ENCODE assay signal across 39 cellular contexts in genomic region chr7:135265637-135266036, GRCh38. TPM values are rescaled to one million over a fixed set of nuclear protein-coding genes. Genes with fewer than 3 reads are reported as not detected.
"Had no signal": no experiment of that assay in that cellular context is flagged by ENCODE, and none has a peak within 500 bp of the region (broad histone marks: within the 10 kb centered on the region; RNA-seq: fewer than 3 reads in every experiment).

No MANE protein-coding gene starts in this region.

- DNase-seq: Karpas-422, Kasumi-1, KG1, MG63, MM.1S, MV-4-11, NCI-H1048, NCI-H1092, NCI-H1092 treated with DMSO at 0.1 percent for 48 hours, NCI-H1105, NCI-H1105 treated with DMSO at 0.1 percent for 48 hours, NCI-H1417, NCI-H1417 treated with DMSO at 0.1 percent for 48 hours, NCI-H1436, NCI-H1436 treated with DMSO at 0.1 percent for 48 hours, NCI-H146, NCI-H1694, NCI-H1694 treated with DMSO at 0.1 percent for 48 hours, NCI-H187, NCI-H187 treated with DMSO at 0.1 percent for 48 hours, NCI-H1930, NCI-H2029, NCI-H2029 treated with DMSO at 0.1 percent for 48 hours, NCI-H2081, NCI-H2081 treated with DMSO at 0.1 percent for 48 hours, NCI-H2107, NCI-H2171, NCI-H2171 treated with DMSO at 0.1 percent for 48 hours, NCI-H2227 treated with DMSO at 0.1 percent for 48 hours, NCI-H226, NCI-H345, NCI-H446, NCI-H446 treated with DMSO at 0.1 percent for 48 hours, NCI-H510A had no signal

- H3K4me2 ChIP-seq: KMS-11 had no signal

- H3K9me3 ChIP-seq: MG63 had no signal

- H3K9ac ChIP-seq: KMS-11 had no signal

- H3K27me3 ChIP-seq: MG63 had no signal

- H3K27ac ChIP-seq: KMS-11 had no signal

- H3K36me3 ChIP-seq: MG63 had no signal

- H3K4me3 ChIP-seq: MG63 had no signal

RNA-seq across cellular contexts. Expression of gene STRA8, which starts 32.0 kb away (rescaled TPM):
- total RNA-seq: LHCN-M2, M059J, MCF 10A, NCI-H460 had no signal
